ENCODE assay signal across 8 cellular contexts in the genomic region with DNA sequence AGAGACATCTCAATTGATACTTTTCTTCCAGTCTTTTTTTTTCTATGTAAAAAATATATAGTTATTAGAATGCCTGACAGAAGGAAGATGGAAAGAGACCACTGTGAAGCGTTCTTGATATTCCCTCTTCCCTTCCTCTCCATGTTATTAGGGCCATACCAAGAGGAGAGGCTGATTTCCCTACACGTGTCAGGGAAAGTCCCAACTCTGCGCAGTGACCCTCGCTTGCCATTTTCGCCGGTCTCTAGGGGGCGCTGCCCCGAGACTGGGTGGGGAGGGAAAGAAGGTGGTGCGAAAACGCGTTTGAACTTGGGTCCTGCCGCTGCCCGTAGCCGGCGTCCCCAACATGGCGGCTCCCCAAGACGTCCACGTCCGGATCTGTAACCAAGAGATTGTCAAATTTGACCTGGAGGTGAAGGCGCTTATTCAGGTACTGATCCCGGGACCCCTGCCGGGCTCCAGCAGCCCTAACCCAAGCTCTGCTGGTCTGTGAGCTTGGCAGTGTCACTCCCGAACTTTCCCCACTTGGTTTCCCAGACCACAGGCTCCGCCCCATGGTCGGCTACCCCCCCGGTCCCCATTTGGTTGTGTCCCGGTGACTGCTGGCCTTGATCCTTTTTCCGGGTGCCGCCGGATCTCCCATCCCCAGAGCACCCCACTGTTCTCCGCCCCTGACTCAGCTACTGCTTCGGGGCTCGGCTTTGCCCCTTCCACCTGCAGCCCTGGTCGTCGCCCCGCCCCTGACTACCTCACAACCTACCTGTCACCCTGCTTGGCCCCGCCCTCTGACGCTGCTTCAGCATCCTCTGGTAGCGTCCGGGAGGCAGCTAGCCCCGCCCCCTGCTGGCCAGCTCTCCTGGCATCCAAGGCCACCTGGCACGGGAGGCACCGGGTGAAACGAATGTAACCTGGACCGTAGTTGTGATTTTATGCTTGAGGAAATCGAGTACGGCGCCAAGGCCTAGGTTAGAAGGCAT. TPM values are rescaled to one million over a fixed set of nuclear protein-coding genes. Genes with fewer than 3 reads are reported as not detected.
DNase-seq lines count a peak whose midpoint lies in the region; ATAC-seq and TF ChIP-seq lines count a peak whose summit lies in the region.

A gene with protein sequence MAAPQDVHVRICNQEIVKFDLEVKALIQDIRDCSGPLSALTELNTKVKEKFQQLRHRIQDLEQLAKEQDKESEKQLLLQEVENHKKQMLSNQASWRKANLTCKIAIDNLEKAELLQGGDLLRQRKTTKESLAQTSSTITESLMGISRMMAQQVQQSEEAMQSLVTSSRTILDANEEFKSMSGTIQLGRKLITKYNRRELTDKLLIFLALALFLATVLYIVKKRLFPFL (plus strand): TSS at position 332 of the 977 bp plus-strand sequence. CDS start 15 bp downstream, at position 347.

- BruUV-seq in Calu3 (replicated peaks; lab: Mats Ljungman, UMichigan) = TSS peak; percentile 85

- H3K14ac ChIP-seq in mesenchymal stem cell (ENCODE audit: low read length in 2 of 2) = peak within 1 kb of the TSS in 1 of 2 experiments; percentile 94

- peak within 1 kb of the TSS; percentile 88 for H4K91ac ChIP-seq in mesenchymal stem cell (ENCODE audit: low read length)

- H3K4me1 Mint-ChIP-seq in Calu3 (ENCODE audit: low read depth, unreplicated experiment) = peaks cover 11% of the 10 kb centered on the region
- peaks cover 18% of the 10 kb centered on the region for H3K4me1 Mint-ChIP-seq in activated CD8-positive, alpha-beta memory T cell treated with anti-CD3 and anti-CD28 coated beads, Interleukin-2, amount 10 ng/mL, durations not matched to agents 7 days and 5 days

- H2AFZ ChIP-seq in mesenchymal stem cell (ENCODE audit: low read depth, low read length) = peak within 1 kb of the TSS; percentile 79

- H3K9me3 Mint-ChIP-seq in Calu3 (ENCODE audit: low read depth, unreplicated experiment) = peaks cover 4% of the 10 kb centered on the region
- H3K9me3 Mint-ChIP-seq in activated CD8-positive, alpha-beta memory T cell treated with anti-CD3 and anti-CD28 coated beads, Interleukin-2, amount 10 ng/mL, durations not matched to agents 7 days and 5 days (ENCODE audit: low read depth) = peaks cover 2% of the 10 kb centered on the region

- H3K27ac Mint-ChIP-seq in Calu3 (ENCODE audit: unreplicated experiment) = peak within 1 kb of the TSS; percentile 99
- H3K27ac Mint-ChIP-seq in activated CD8-positive, alpha-beta memory T cell treated with anti-CD3 and anti-CD28 coated beads, Interleukin-2, amount 10 ng/mL, durations not matched to agents 7 days and 5 days = peak within 1 kb of the TSS; percentile 98

- H3K36me3 Mint-ChIP-seq in Calu3 (ENCODE audit: insufficient read depth, unreplicated experiment) = peaks cover 28% of the 10 kb centered on the region
- peaks cover 18% of the 10 kb centered on the region for H3K36me3 Mint-ChIP-seq in activated CD8-positive, alpha-beta memory T cell treated with anti-CD3 and anti-CD28 coated beads, Interleukin-2, amount 10 ng/mL, durations not matched to agents 7 days and 5 days

- H3K23ac ChIP-seq in mesenchymal stem cell (ENCODE audit: low read length in 2 of 2) = peak within 1 kb of the TSS in 1 of 2 experiments; percentile 34

- no peak within 1 kb of the TSS for H2BK5ac ChIP-seq in mesenchymal stem cell (ENCODE audit: low read depth, low read length, poor library complexity, severe bottlenecking)

- H4K8ac ChIP-seq in mesenchymal stem cell (ENCODE audit: low read length) = peak within 1 kb of the TSS; percentile 98

- H2BK15ac ChIP-seq in mesenchymal stem cell (ENCODE audit: low read depth, poor library complexity, severe bottlenecking) = peak within 1 kb of the TSS; percentile 15

- peak within 1 kb of the TSS; percentile 67 to 91 for H3K18ac ChIP-seq in mesenchymal stem cell (ENCODE audit: low read depth in 1 of 2, low read length in 2 of 2)

- CTCF ChIA-PET in Calu3 (lab: Charles Lee) = interaction anchor here (0.6 to 1.4 kb wide), 7 partner anchors 61 to 438 kb away, joined by 3 to 17 read pairs (median 3); a partner anchor contains a TSS
- CTCF ChIA-PET in activated CD8-positive, alpha-beta memory T cell treated with anti-CD3 and anti-CD28 coated beads, Interleukin-2, amount 10 ng/mL, durations not matched to agents 7 days and 5 days (lab: Charles Lee) = interaction anchor here (0.6 to 3.0 kb wide), 16 partner anchors 9 to 367 kb away, joined by 3 to 26 read pairs (median 3); a partner anchor contains a TSS

- peaks cover 16% of the 10 kb centered on the region for H3K79me1 ChIP-seq in mesenchymal stem cell (replicated peaks; ENCODE audit: low read length, poor library complexity, severe bottlenecking)

- peak within 1 kb of the TSS; percentile 59 to 89 for H3K4ac ChIP-seq in mesenchymal stem cell (ENCODE audit: low read depth in 1 of 2, low read length in 2 of 2)

- peak within 1 kb of the TSS; percentile 57 for H2AK5ac ChIP-seq in mesenchymal stem cell (ENCODE audit: low read length, severe bottlenecking)

- no peaks in the 10 kb centered on the region for H3K9me3 ChIP-seq in HUES48 (ENCODE audit: control insufficient read depth, insufficient read depth, low read length)
- H3K9me3 ChIP-seq in NT2/D1 (ENCODE audit: insufficient read depth, low read length) = no peaks in the 10 kb centered on the region
- no peaks in the 10 kb centered on the region for H3K9me3 ChIP-seq in endocrine pancreas (ENCODE audit: control insufficient read depth, low read length)
- H3K9me3 ChIP-seq in mesenchymal stem cell (ENCODE audit: control insufficient read depth, low read length) = no peaks in the 10 kb centered on the region

- peak; percentile 83 for ATAC-seq in GM21390 (IDR thresholded peaks at IDR 0.05; ENCODE audit: unreplicated experiment)
- ATAC-seq in activated CD8-positive, alpha-beta memory T cell treated with anti-CD3 and anti-CD28 coated beads, Interleukin-2, amount 10 ng/mL, durations not matched to agents 7 days and 5 days = peak; percentile 94

- peak within 1 kb of the TSS in 1 of 2 experiments; percentile 79 for H2BK12ac ChIP-seq in mesenchymal stem cell (ENCODE audit: low read length in 2 of 2)

- H3K9ac ChIP-seq in HUES48 (ENCODE audit: low read depth, low read length) (peak within 1 kb of the TSS; percentile 81), NT2/D1 (ENCODE audit: insufficient read length, low read depth) (peak within 1 kb of the TSS; percentile 88), endocrine pancreas (ENCODE audit: control insufficient read depth, insufficient read depth, low read length) (peak within 1 kb of the TSS; percentile 92), mesenchymal stem cell (ENCODE audit: low read length) (peak within 1 kb of the TSS; percentile 98)

- intact Hi-C loops in Calu3 (cut with micrococcal nuclease; ENCODE audit: unreplicated experiment) = loop anchor here (1.0 to 5.0 kb wide), 3 partner anchors 87 to 437 kb away; no protein-coding TSS in a partner anchor

- H3K27ac ChIP-seq in HUES48 (ENCODE audit: low read depth, low read length) (peak within 1 kb of the TSS; percentile 91), mesenchymal stem cell (ENCODE audit: low read length, poor library complexity, severe bottlenecking) (peak within 1 kb of the TSS; percentile 84)

- H3K4me1 ChIP-seq in HUES48 (ENCODE audit: control insufficient read depth, insufficient read depth, low read length) = peaks cover 16% of the 10 kb centered on the region
- peaks cover 3% of the 10 kb centered on the region for H3K4me1 ChIP-seq in NT2/D1 (ENCODE audit: insufficient read depth, insufficient read length)
- no peaks in the 10 kb centered on the region for H3K4me1 ChIP-seq in endocrine pancreas (ENCODE audit: control insufficient read depth, insufficient read depth, low read length)
- peaks cover 2% of the 10 kb centered on the region for H3K4me1 ChIP-seq in mesenchymal stem cell (ENCODE audit: control insufficient read depth, insufficient read depth, low read depth, low read length)

- 2% methylated on average over 48 of the region's 48 CpGs for WGBS in mesenchymal stem cell

- TF ChIP-seq CTCF in Calu3 (IDR thresholded peaks at IDR 0.05; ENCODE audit: unreplicated experiment) = peak; percentile 95

- DNase-seq in Calu3 (peak; percentile 100), NT2/D1 (ENCODE audit: low read depth, low spot score) (peak; percentile 86), mesenchymal stem cell (peak; percentile 97)
- DNase-seq in activated CD8-positive, alpha-beta memory T cell treated with anti-CD3 and anti-CD28 coated beads, Interleukin-2, amount 10 ng/mL, durations not matched to agents 7 days and 5 days = peak; percentile 97
- peak; percentile 90 for DNase-seq in stimulated activated CD8-positive, alpha-beta memory T cell treated with anti-CD3 and anti-CD28 coated beads, Interleukin-12 subunit alpha, Interleukin-12 subunit beta, amount 100 ng/mL, for 4 hours (ENCODE audit: low read depth)

- peaks cover 13% of the 10 kb centered on the region; the same call in 1 of the 2 replicates for H3K36me3 ChIP-seq in HUES48 (ENCODE audit: control insufficient read depth, insufficient read depth, low read length)
- peaks cover 18% of the 10 kb centered on the region for H3K36me3 ChIP-seq in NT2/D1 (ENCODE audit: insufficient read depth, insufficient read length, low read length)
- H3K36me3 ChIP-seq in endocrine pancreas (ENCODE audit: control insufficient read depth, insufficient read depth, low read length) = no peaks in the 10 kb centered on the region
- H3K36me3 ChIP-seq in mesenchymal stem cell (ENCODE audit: control insufficient read depth in 1 of 2, insufficient read depth in 2 of 2, low read depth in 1 of 2, low read length in 2 of 2) = peaks cover 10 to 28% of the 10 kb centered on the region in 2 experiments

- no peaks in the 10 kb centered on the region for H3K27me3 Mint-ChIP-seq in Calu3 (ENCODE audit: unreplicated experiment)
- no peaks in the 10 kb centered on the region for H3K27me3 Mint-ChIP-seq in activated CD8-positive, alpha-beta memory T cell treated with anti-CD3 and anti-CD28 coated beads, Interleukin-2, amount 10 ng/mL, durations not matched to agents 7 days and 5 days

- peak within 1 kb of the TSS; percentile 100 for H3K4me3 Mint-ChIP-seq in Calu3 (ENCODE audit: low read depth, unreplicated experiment)
- peak within 1 kb of the TSS; percentile 92 for H3K4me3 Mint-ChIP-seq in activated CD8-positive, alpha-beta memory T cell treated with anti-CD3 and anti-CD28 coated beads, Interleukin-2, amount 10 ng/mL, durations not matched to agents 7 days and 5 days

- H2BK120ac ChIP-seq in mesenchymal stem cell (ENCODE audit: low read depth, low read length) = no peak within 1 kb of the TSS

- peak within 1 kb of the TSS; percentile 64 for H3K4me2 ChIP-seq in mesenchymal stem cell (ENCODE audit: low read length, poor library complexity, severe bottlenecking)

- H3K27me3 ChIP-seq in HUES48 (ENCODE audit: control insufficient read depth, insufficient read depth, low read length) (no peaks in the 10 kb centered on the region), NT2/D1 (ENCODE audit: insufficient read depth, insufficient read length) (no peaks in the 10 kb centered on the region), endocrine pancreas (ENCODE audit: control insufficient read depth, insufficient read depth, low read length) (no peaks in the 10 kb centered on the region), mesenchymal stem cell (ENCODE audit: control insufficient read depth in 1 of 2, insufficient read depth in 1 of 2, low read length in 2 of 2) (no peaks in the 10 kb centered on the region)

- H3K4me3 ChIP-seq in HUES48 (ENCODE audit: low read depth, low read length) (peak within 1 kb of the TSS; percentile 100), NT2/D1 (ENCODE audit: insufficient read length, low read depth) (peak within 1 kb of the TSS; percentile 80), endocrine pancreas (ENCODE audit: control insufficient read depth, insufficient read depth, low read length) (peak within 1 kb of the TSS; percentile 62), mesenchymal stem cell (ENCODE audit: insufficient read depth in 1 of 2, low read depth in 1 of 2, low read length in 2 of 2) (peak within 1 kb of the TSS; percentile 77 to 100)

RNA-seq across cellular contexts. Expression of the gene that starts here (rescaled TPM):
- 13.4 and 13.6 TPM in 2 replicates for total RNA-seq in Calu3 (2022)
- total RNA-seq in activated CD8-positive, alpha-beta memory T cell treated with anti-CD3 and anti-CD28 coated beads, Interleukin-2, amount 10 ng/mL, durations not matched to agents 7 days and 5 days = 10 to 100 TPM; 14.5 to 16.3 TPM
- 14.8 TPM for polyA plus RNA-seq in mesenchymal stem cell (2013, experiment 1 of 2)
- polyA plus RNA-seq in mesenchymal stem cell (2013, experiment 2 of 2) = 14.6 TPM

Comparison
In these comparisons a context has a peak if more than half of its experiments do, and no peak if none do; other contexts are left out.
1. Peak in every context shown above with its lines: DNase-seq, ATAC-seq, H3K4me3 ChIP-seq and H3K27ac ChIP-seq.